ENCODE assay signal across 16 cellular contexts in the genomic region with DNA sequence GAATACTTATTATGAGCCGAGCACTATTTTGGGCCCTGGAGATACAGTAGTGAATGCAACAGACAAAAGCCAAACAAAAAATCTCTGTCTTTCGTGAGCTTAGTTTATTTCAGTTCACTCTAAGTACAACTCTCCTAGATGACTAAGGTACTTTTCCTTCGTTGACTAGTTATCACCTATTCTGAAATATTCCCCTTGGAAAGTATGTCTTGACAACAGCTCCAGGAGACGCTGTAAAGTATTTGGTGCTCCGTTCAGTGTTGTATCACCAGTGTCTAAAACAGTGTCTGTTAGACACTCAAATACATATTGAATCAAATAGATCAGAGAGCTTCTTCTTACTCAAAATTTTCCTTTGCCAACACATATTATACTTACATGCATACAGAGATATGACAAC.
DNase-seq lines count a peak whose midpoint lies in the region; ATAC-seq and TF ChIP-seq lines count a peak whose summit lies in the region.
"Had no signal": no experiment of that assay in that cellular context is flagged by ENCODE, and none has a peak within 500 bp of the region (broad histone marks: within the 10 kb centered on the region; RNA-seq: fewer than 3 reads in every experiment).

No MANE protein-coding gene starts in this region.

- no peak for ATAC-seq in CD8-positive, alpha-beta T cell
- ATAC-seq in gastroesophageal sphincter (no peak), HG02840 (IDR thresholded peaks at IDR 0.05; ENCODE audit: low FRiP score, unreplicated experiment) (no peak)

- no peak overlapping the region for H3K4me3 Mint-ChIP-seq in CD8-positive, alpha-beta T cell
- H3K4me3 Mint-ChIP-seq: activated CD4-positive, alpha-beta memory T cell treated with anti-CD3 and anti-CD28 coated beads for 36 hours; activated naive CD8-positive, alpha-beta T cell treated with anti-CD3 and anti-CD28 coated beads for 36 hours; activated T-cell treated with anti-CD3 and anti-CD28 coated beads, Interleukin-2, amount 50 U/mL, for 24 hours had no signal

- no peak for TF ChIP-seq POLR2A in gastroesophageal sphincter (IDR thresholded peaks at IDR 0.05)

- H3K4me1 Mint-ChIP-seq in CD8-positive, alpha-beta T cell (ENCODE audit: low read depth): peaks cover 14% of the 10 kb centered on the region

- intact Hi-C loops in CD8-positive, alpha-beta T cell (cut with DNase I, micrococcal nuclease): loop anchor here (2.0 to 5.0 kb wide), 4 partner anchors 123 to 973 kb away; a partner anchor contains a TSS

- DNase-seq in CD8-positive, alpha-beta T cell: no peak
- DNase-seq in NAMALWA (ENCODE audit: low spot score) (peak; percentile 25), NCI-H1092 treated with DMSO at 0.1 percent for 48 hours (lab: John Stamatoyannopoulos, UW) (no peak), globus pallidus (ENCODE audit: low spot score) (no peak)
- DNase-seq: activated CD4-positive, alpha-beta memory T cell treated with anti-CD3 and anti-CD28 coated beads for 36 hours; activated naive CD8-positive, alpha-beta T cell treated with anti-CD3 and anti-CD28 coated beads for 36 hours; activated T-cell treated with anti-CD3 and anti-CD28 coated beads, Interleukin-2, amount 50 U/mL, for 24 hours; brain microvascular endothelial cell; GM23248; NCI-H1092; NCI-H2171; NCI-H748 treated with DMSO at 0.1 percent for 48 hours; stimulated activated CD4-positive, alpha-beta T cell treated with anti-CD3 and anti-CD28 coated beads, Interleukin-2, amount 100 ng/mL, for 24 hours had no signal

- no peaks in the 10 kb centered on the region for H3K9me3 ChIP-seq in CD8-positive, alpha-beta T cell (ENCODE audit: low read length)
- H3K9me3 ChIP-seq in gastroesophageal sphincter (no peaks in the 10 kb centered on the region), parathyroid adenoma (ENCODE audit: control insufficient read depth, low read length) (no peaks in the 10 kb centered on the region)

- no peaks in the 10 kb centered on the region for H3K36me3 ChIP-seq in CD8-positive, alpha-beta T cell (ENCODE audit: insufficient read depth, low read length)
- no peaks in the 10 kb centered on the region for H3K36me3 ChIP-seq in gastroesophageal sphincter
- H3K36me3 ChIP-seq in parathyroid adenoma (ENCODE audit: control insufficient read depth, insufficient read depth, low read length): no peaks in the 10 kb centered on the region
- H3K36me3 ChIP-seq: brain microvascular endothelial cell had no signal

- H3K27me3 ChIP-seq in CD8-positive, alpha-beta T cell (ENCODE audit: insufficient read depth, low read length): no peaks in the 10 kb centered on the region
- H3K27me3 ChIP-seq in gastroesophageal sphincter (no peaks in the 10 kb centered on the region), parathyroid adenoma (ENCODE audit: control insufficient read depth, insufficient read depth, low read length) (no peaks in the 10 kb centered on the region)
- H3K27me3 ChIP-seq: brain microvascular endothelial cell had no signal

- H2AFZ ChIP-seq in parathyroid adenoma: peak overlapping the region; percentile 17

- no peaks in the 10 kb centered on the region for H3K36me3 Mint-ChIP-seq in CD8-positive, alpha-beta T cell
- H3K36me3 Mint-ChIP-seq: activated CD4-positive, alpha-beta memory T cell treated with anti-CD3 and anti-CD28 coated beads for 36 hours had no signal

- 35 to 38% methylated on average over 5 of the region's 5 CpGs for WGBS in gastroesophageal sphincter (ENCODE audit: low coverage in 1 of 2), 2 donors

- H3K9me3 Mint-ChIP-seq in CD8-positive, alpha-beta T cell: no peaks in the 10 kb centered on the region
- H3K9me3 Mint-ChIP-seq: activated CD4-positive, alpha-beta memory T cell treated with anti-CD3 and anti-CD28 coated beads for 36 hours; activated naive CD8-positive, alpha-beta T cell treated with anti-CD3 and anti-CD28 coated beads for 36 hours; activated T-cell treated with anti-CD3 and anti-CD28 coated beads, Interleukin-2, amount 50 U/mL, for 24 hours had no signal

- no peak overlapping the region for H3K4me2 ChIP-seq in parathyroid adenoma (ENCODE audit: low read length)

- peak overlapping the region; percentile 11 for H3K27ac Mint-ChIP-seq in CD8-positive, alpha-beta T cell
- H3K27ac Mint-ChIP-seq: activated CD4-positive, alpha-beta memory T cell treated with anti-CD3 and anti-CD28 coated beads for 36 hours; activated naive CD8-positive, alpha-beta T cell treated with anti-CD3 and anti-CD28 coated beads for 36 hours had no signal

- no peaks in the 10 kb centered on the region for H3K27me3 Mint-ChIP-seq in CD8-positive, alpha-beta T cell (ENCODE audit: low read depth)
- H3K27me3 Mint-ChIP-seq: activated CD4-positive, alpha-beta memory T cell treated with anti-CD3 and anti-CD28 coated beads for 36 hours; activated naive CD8-positive, alpha-beta T cell treated with anti-CD3 and anti-CD28 coated beads for 36 hours; activated T-cell treated with anti-CD3 and anti-CD28 coated beads, Interleukin-2, amount 50 U/mL, for 24 hours had no signal

- POLR2A ChIA-PET in CD8-positive, alpha-beta T cell (lab: Charles Lee): no interaction called here

- no peaks in the 10 kb centered on the region for H3K79me2 ChIP-seq in parathyroid adenoma

- H3K9ac ChIP-seq in parathyroid adenoma: no peak overlapping the region
- H3K9ac ChIP-seq: GM23248 had no signal

- CTCF ChIA-PET in CD8-positive, alpha-beta T cell (lab: Charles Lee): interaction anchor here (0.8 kb wide), 1 partner anchor 13 kb away, joined by 3 read pairs; no protein-coding TSS in a partner anchor

- peaks cover 6% of the 10 kb centered on the region for H3K4me1 ChIP-seq in CD8-positive, alpha-beta T cell (ENCODE audit: insufficient read depth, low read length)
- H3K4me1 ChIP-seq in gastroesophageal sphincter (peaks cover 2 to 37% (median 6%) of the 10 kb centered on the region in 3 donors), parathyroid adenoma (peaks cover 6% of the 10 kb centered on the region)

- TF ChIP-seq CTCF in CD8-positive, alpha-beta T cell (IDR thresholded peaks at IDR 0.05): no peak
- TF ChIP-seq CTCF in gastroesophageal sphincter (IDR thresholded peaks at IDR 0.05) (no peak), parathyroid adenoma (IDR thresholded peaks at IDR 0.05) (no peak)

- no peak for TF ChIP-seq EP300 in gastroesophageal sphincter (IDR thresholded peaks at IDR 0.05)

- H3K27ac ChIP-seq in CD8-positive, alpha-beta T cell (ENCODE audit: low read depth, low read length): no peak overlapping the region
- H3K27ac ChIP-seq in gastroesophageal sphincter (peak overlapping the region in 3 of 4 donors; percentile 4 to 61 (median 35)), parathyroid adenoma (no peak overlapping the region)
- H3K27ac ChIP-seq: brain microvascular endothelial cell, GM23248 had no signal

- no peak overlapping the region for H3K4me3 ChIP-seq in CD8-positive, alpha-beta T cell (ENCODE audit: low read depth, low read length)
- H3K4me3 ChIP-seq in gastroesophageal sphincter: no peak overlapping the region
- H3K4me3 ChIP-seq in parathyroid adenoma (ENCODE audit: low read depth, low read length): no peak overlapping the region
- H3K4me3 ChIP-seq: GM23248 had no signal

Comparison
In these comparisons a context has a peak if more than half of its experiments do, and no peak if none do; other contexts are left out.
1. H3K27ac ChIP-seq: peak in gastroesophageal sphincter (3 of 4); none in CD8-positive, alpha-beta T cell (single experiment) and parathyroid adenoma (single experiment).